In genomic region chr3:147472846-147473245, GRCh38 we compare ENCODE assay signal across 20 cellular contexts.
DNase-seq lines count a peak whose midpoint lies in the region; ATAC-seq, FAIRE-seq and TF ChIP-seq lines count a peak whose summit lies in the region.
"Had no signal": no experiment of that assay in that cellular context is flagged by ENCODE, and none has a peak within 500 bp of the region (broad histone marks: within the 10 kb centered on the region; RNA-seq: fewer than 3 reads in every experiment).

No MANE protein-coding gene starts in this region.

- no peak for TF ChIP-seq CTCF in osteoblast (IDR thresholded peaks at IDR 0.05; ENCODE audit: extremely low read depth, low read depth, low read length)
- no peak for TF ChIP-seq CTCF in left lung (IDR thresholded peaks at IDR 0.05)

- H2AFZ ChIP-seq in osteoblast (ENCODE audit: low read length): no peak overlapping the region

- no peaks in the 10 kb centered on the region for H3K4me1 Mint-ChIP-seq in stimulated activated naive CD8-positive, alpha-beta T cell treated with anti-CD3 and anti-CD28 coated beads, Interleukin-15, amount 100 ng/mL, for 72 hours
- H3K4me1 Mint-ChIP-seq: H9 had no signal

- no peak overlapping the region for H3K4me2 ChIP-seq in osteoblast (ENCODE audit: insufficient read depth, low read length)

- intact Hi-C loops in left lung (cut with DNase I): no loop called here

- H3K27me3 Mint-ChIP-seq in stimulated activated naive CD8-positive, alpha-beta T cell treated with anti-CD3 and anti-CD28 coated beads, Interleukin-15, amount 100 ng/mL, for 72 hours: no peaks in the 10 kb centered on the region
- H3K27me3 Mint-ChIP-seq: CD4-positive, alpha-beta T cell had no signal

- H3K27ac Mint-ChIP-seq in stimulated activated naive CD8-positive, alpha-beta T cell treated with anti-CD3 and anti-CD28 coated beads, Interleukin-15, amount 100 ng/mL, for 72 hours: no peak overlapping the region
- H3K27ac Mint-ChIP-seq: CD4-positive, alpha-beta T cell; H9 had no signal

- H3K4me1 ChIP-seq in osteoblast (ENCODE audit: insufficient read depth, low read length) (no peaks in the 10 kb centered on the region), left lung (no peaks in the 10 kb centered on the region)
- H3K4me1 ChIP-seq: Caco-2 had no signal

- H3K9me3 Mint-ChIP-seq in stimulated activated naive CD8-positive, alpha-beta T cell treated with anti-CD3 and anti-CD28 coated beads, Interleukin-15, amount 100 ng/mL, for 72 hours: no peaks in the 10 kb centered on the region
- H3K9me3 Mint-ChIP-seq: CD4-positive, alpha-beta T cell had no signal

- no peak overlapping the region for H3K4me3 ChIP-seq in osteoblast (ENCODE audit: insufficient read depth, low read length)
- no peak overlapping the region for H3K4me3 ChIP-seq in left lung

- H3K27me3 ChIP-seq in osteoblast (ENCODE audit: insufficient read depth, low read length) (no peaks in the 10 kb centered on the region), left lung (no peaks in the 10 kb centered on the region)

- H3K4me3 Mint-ChIP-seq in stimulated activated naive CD8-positive, alpha-beta T cell treated with anti-CD3 and anti-CD28 coated beads, Interleukin-15, amount 100 ng/mL, for 72 hours: no peak overlapping the region
- H3K4me3 Mint-ChIP-seq: CD4-positive, alpha-beta T cell; H9 had no signal

- no peak for ATAC-seq in left lung
- no peak for ATAC-seq in stimulated activated naive CD8-positive, alpha-beta T cell treated with anti-CD3 and anti-CD28 coated beads, Interleukin-15, amount 100 ng/mL, for 72 hours

- FAIRE-seq in H54 (lab: Jason Lieb, UNC): no peak
- FAIRE-seq: A204.1, D721Med, G401.6, GM12892, GM18507, HTR-8/SVneo had no signal

- no peaks in the 10 kb centered on the region for H4K20me1 ChIP-seq in osteoblast (ENCODE audit: insufficient read depth, low read length)

- no peak for TF ChIP-seq POLR2A in H54 (IDR thresholded peaks at IDR 0.05; ENCODE audit: low read depth, low read length)

- H3K27ac ChIP-seq in osteoblast (ENCODE audit: low read depth, low read length): no peak overlapping the region
- H3K27ac ChIP-seq in left lung: no peak overlapping the region
- H3K27ac ChIP-seq: C4-2B had no signal

- H3K79me2 ChIP-seq in osteoblast (ENCODE audit: insufficient read depth, low read length): no peaks in the 10 kb centered on the region

- no peaks in the 10 kb centered on the region for H3K9me3 ChIP-seq in osteoblast (ENCODE audit: low read depth, low read length)
- H3K9me3 ChIP-seq in left lung: peaks cover 0 to 6% of the 10 kb centered on the region in 2 donors
- H3K9me3 ChIP-seq: Caco-2 had no signal

- DNase-seq in LHCN-M2 (ENCODE audit: low read depth): peak; percentile 8
- peak; percentile 73 for DNase-seq in fibroblast of gingiva (ENCODE audit: low read depth)
- peak; percentile 44 for DNase-seq in osteoblast (ENCODE audit: insufficient read length, low spot score, missing footprints)
- DNase-seq in hippocampal formation (lab: John Stamatoyannopoulos, UW): no peak
- DNase-seq in left lung: no peak
- no peak for DNase-seq in stimulated activated naive CD8-positive, alpha-beta T cell treated with anti-CD3 and anti-CD28 coated beads, Interleukin-15, amount 100 ng/mL, for 72 hours
- DNase-seq in H54 (ENCODE audit: insufficient read length, low spot score): no peak
- DNase-seq: ACHN; Caco-2; CD4-positive, alpha-beta T cell; GOT3; H9; IMR-90 had no signal

- H3K36me3 ChIP-seq in osteoblast (ENCODE audit: insufficient read depth, low read length) (no peaks in the 10 kb centered on the region), left lung (no peaks in the 10 kb centered on the region)

Comparison
In these comparisons a context has a peak if more than half of its experiments do, and no peak if none do; other contexts are left out.
1. DNase-seq: peak in LHCN-M2 (single experiment), fibroblast of gingiva (single experiment) and osteoblast (single experiment); none in hippocampal formation (0 of 2), left lung (0 of 2), stimulated activated naive CD8-positive, alpha-beta T cell treated with anti-CD3 and anti-CD28 coated beads, Interleukin-15, amount 100 ng/mL, for 72 hours (0 of 2) and H54 (single experiment).